ENCODE assay signal across 8 cellular contexts in the genomic region with DNA sequence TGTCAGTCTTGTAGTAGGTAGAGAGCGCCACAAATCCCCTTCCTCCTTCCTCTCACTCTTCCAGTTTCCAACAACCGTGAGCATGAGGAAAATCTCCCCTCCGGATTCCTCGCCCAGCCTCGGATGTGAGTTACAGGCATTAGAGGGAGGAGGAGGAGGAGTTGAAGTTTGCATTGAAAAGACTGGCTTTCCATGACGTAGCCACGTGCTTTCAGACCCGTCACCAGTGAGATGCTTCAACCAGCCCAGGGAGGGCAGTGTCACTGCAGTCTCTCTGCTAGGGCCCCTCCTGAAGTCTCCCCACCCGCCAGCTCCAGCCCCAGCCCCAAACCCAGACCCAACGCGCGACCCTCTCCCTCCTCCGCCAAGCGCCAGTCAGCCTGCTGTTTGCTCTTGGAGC. TPM values are rescaled to one million over a fixed set of nuclear protein-coding genes. Genes with fewer than 3 reads are reported as not detected.
DNase-seq lines count a peak whose midpoint lies in the region; ATAC-seq, FAIRE-seq and TF ChIP-seq lines count a peak whose summit lies in the region.

No MANE protein-coding gene starts in this region.

- H3K4me1 ChIP-seq in ES-I3 (ENCODE audit: insufficient read depth, low read length) (no peaks in the 10 kb centered on the region), gastroesophageal sphincter (peaks cover 0 to 34% (median 0%) of the 10 kb centered on the region in 3 donors), small intestine (ENCODE audit: control insufficient read depth in 2 of 2, insufficient read depth in 1 of 2, low read depth in 1 of 2, low read length in 1 of 2) (no peaks in the 10 kb centered on the region)

- peak overlapping the region; percentile 86; the same call in 1 of the 2 replicates for H3K9ac ChIP-seq in ES-I3 (ENCODE audit: low read depth, low read length)

- TF ChIP-seq CTCF in gastroesophageal sphincter (IDR thresholded peaks at IDR 0.05) (peak in 2 of 4 experiments; percentile 17 to 24), osteocyte (IDR thresholded peaks at IDR 0.05) (no peak), CD14-positive monocyte (IDR thresholded peaks at IDR 0.05) (no peak)

- ATAC-seq in HG03159 (IDR thresholded peaks at IDR 0.05; ENCODE audit: unreplicated experiment) = peak; percentile 51
- ATAC-seq in gastroesophageal sphincter = peak; percentile 67

- no peak overlapping the region for H3K27ac Mint-ChIP-seq in osteocyte (ENCODE audit: unreplicated experiment)
- H3K27ac Mint-ChIP-seq in CD14-positive monocyte = no peak overlapping the region

- no peak for TF ChIP-seq POLR2A in gastroesophageal sphincter (IDR thresholded peaks at IDR 0.05)

- peak overlapping the region; percentile 18 for H3K4me3 Mint-ChIP-seq in osteocyte (ENCODE audit: unreplicated experiment)
- H3K4me3 Mint-ChIP-seq in CD14-positive monocyte = peak overlapping the region in 1 of 2 donors; percentile 79

- peaks cover 69% of the 10 kb centered on the region for H3K27me3 Mint-ChIP-seq in osteocyte (ENCODE audit: unreplicated experiment)
- peaks cover 50 to 66% (median 54%) of the 10 kb centered on the region in 3 donors for H3K27me3 Mint-ChIP-seq in CD14-positive monocyte (ENCODE audit: low read depth in 3 of 3)

- no peak for FAIRE-seq in small intestine (lab: Jason Lieb, UNC)

- peaks cover 41% of the 10 kb centered on the region for H3K27me3 ChIP-seq in gastroesophageal sphincter
- peaks cover 6 to 22% of the 10 kb centered on the region in 2 donors for H3K27me3 ChIP-seq in small intestine (ENCODE audit: control insufficient read depth in 2 of 2, insufficient read depth in 2 of 2, low read length in 2 of 2)

- 7 to 10% methylated on average over 3 to 10 of the region's 14 CpGs for WGBS in gastroesophageal sphincter (ENCODE audit: low coverage in 1 of 2), 2 donors
- 3 to 11% (median 6%) methylated on average over 14 of the region's 14 CpGs for WGBS in small intestine, 3 donors

- H3K4me1 Mint-ChIP-seq in osteocyte (ENCODE audit: unreplicated experiment) = peaks cover 27% of the 10 kb centered on the region
- peaks cover 13% of the 10 kb centered on the region for H3K4me1 Mint-ChIP-seq in CD14-positive monocyte

- peak overlapping the region in 3 of 4 donors; percentile 49 to 82 (median 65) for H3K27ac ChIP-seq in gastroesophageal sphincter
- no peak overlapping the region for H3K27ac ChIP-seq in small intestine (ENCODE audit: low read depth in 1 of 2, low read length in 1 of 2)

- peak overlapping the region; percentile 48 to 64 for H3K4me3 ChIP-seq in gastroesophageal sphincter
- H3K4me3 ChIP-seq in small intestine (ENCODE audit: low read depth in 1 of 2, low read length in 2 of 2) = no peak overlapping the region

- TF ChIP-seq EP300 in gastroesophageal sphincter (IDR thresholded peaks at IDR 0.05) = no peak

- no peaks in the 10 kb centered on the region for H3K36me3 Mint-ChIP-seq in osteocyte (ENCODE audit: unreplicated experiment)
- peaks cover 0 to 3% of the 10 kb centered on the region in 2 donors for H3K36me3 Mint-ChIP-seq in CD14-positive monocyte

- peak; percentile 45 to 57 for DNase-seq in activated T-cell treated with anti-CD3 and anti-CD28 coated beads, Interleukin-2, amount 50 U/mL, for 48 hours
- DNase-seq in osteocyte (ENCODE audit: extremely low spot score, unreplicated experiment) = no peak
- DNase-seq in small intestine = no peak
- no peak for DNase-seq in dedifferentiated amniotic fluid mesenchymal stem cell (ENCODE audit: extremely low spot score)
- no peak for DNase-seq in CD14-positive monocyte (ENCODE audit: low spot score)

- H3K36me3 ChIP-seq in ES-I3 (ENCODE audit: insufficient read depth, low read length) (no peaks in the 10 kb centered on the region), gastroesophageal sphincter (no peaks in the 10 kb centered on the region), small intestine (ENCODE audit: control insufficient read depth in 2 of 2, insufficient read depth in 2 of 2, low read length in 2 of 2) (no peaks in the 10 kb centered on the region)

- H3K9me3 ChIP-seq in ES-I3 (ENCODE audit: control insufficient read depth, insufficient read depth, low read length) (no peaks in the 10 kb centered on the region), gastroesophageal sphincter (no peaks in the 10 kb centered on the region), small intestine (ENCODE audit: control insufficient read depth, low read depth) (no peaks in the 10 kb centered on the region)

- intact Hi-C loops in CD14-positive monocyte (cut with micrococcal nuclease) = no loop called here

- H3K9me3 Mint-ChIP-seq in osteocyte (ENCODE audit: unreplicated experiment) (no peaks in the 10 kb centered on the region), CD14-positive monocyte (peaks cover 0 to 12% (median 3%) of the 10 kb centered on the region in 7 donors)

RNA-seq across cellular contexts. Expression of a gene that starts 0.4 kb away (rescaled TPM):
- 1 to 10 TPM in 2 of 4 donors, under 1 TPM in 2; 0.31 to 2.0 (median 0.95) TPM for total RNA-seq in gastroesophageal sphincter
- 0.13 and 0.24 TPM in 2 replicates for total RNA-seq in osteocyte
- under 1 TPM in 2 of 3 donors, not detected in 1; under 0.01 to 0.31 TPM for polyA plus RNA-seq in small intestine
- not detected for polyA plus RNA-seq in CD14-positive monocyte

Comparison
In these comparisons a context has a peak if more than half of its experiments do, and no peak if none do; other contexts are left out.
1. DNase-seq: peak in activated T-cell treated with anti-CD3 and anti-CD28 coated beads, Interleukin-2, amount 50 U/mL, for 48 hours (2 of 2); none in osteocyte (single experiment), small intestine (single experiment), dedifferentiated amniotic fluid mesenchymal stem cell (single experiment) and CD14-positive monocyte (single experiment).
2. H3K27ac ChIP-seq: peak in gastroesophageal sphincter (3 of 4); none in small intestine (0 of 2).
3. H3K4me3 ChIP-seq: peak in gastroesophageal sphincter (2 of 2); none in small intestine (0 of 2).